Comparison of ENCODE assay signal across 8 cellular contexts in genomic region chr2:100292022-100292580, GRCh38. TPM values are rescaled to one million over a fixed set of nuclear protein-coding genes. Genes with fewer than 3 reads are reported as not detected.
DNase-seq lines count a peak whose midpoint lies in the region; ATAC-seq, FAIRE-seq and TF ChIP-seq lines count a peak whose summit lies in the region.

No MANE protein-coding gene starts in this region.

- peak; percentile 65 for ATAC-seq in left ventricle myocardium superior
- ATAC-seq in GM21786 (IDR thresholded peaks at IDR 0.05; ENCODE audit: unreplicated experiment), result no peak

- peak overlapping the region; percentile 13 for H3K4me3 ChIP-seq in NB4 (ENCODE audit: low read depth, low read length)

- TF ChIP-seq CTCF in NB4 (IDR thresholded peaks at IDR 0.05; ENCODE audit: low read depth, low read length), result peak; percentile 10

- FAIRE-seq in GM19239 (lab: Jason Lieb, UNC), result no peak

- peak; percentile 98 for DNase-seq in DMS53 (lab: John Stamatoyannopoulos, UW)
- DNase-seq in NB4 (ENCODE audit: low read depth), result peak; percentile 99
- DNase-seq in activated CD8-positive, alpha-beta memory T cell treated with anti-CD3 and anti-CD28 coated beads, Interleukin-2, amount 50 U/mL, for 48 hours, result peak; percentile 60
- DNase-seq in left ventricle myocardium superior, result no peak
- DNase-seq in stimulated activated CD4-positive, alpha-beta T cell treated with anti-CD3 and anti-CD28 coated beads, TNF-alpha, amount 100 ng/mL, for 48 hours (ENCODE audit: low read depth in 3 of 3), result peak in 2 of 3 donors; percentile 10 to 52
- DNase-seq in GM19239 (ENCODE audit: insufficient read length, low spot score), result no peak
- DNase-seq in globus pallidus (ENCODE audit: low spot score), result no peak

- TF ChIP-seq POLR2A in NB4 (IDR thresholded peaks at IDR 0.05; ENCODE audit: extremely low read depth, insufficient read length), result no peak

- intact Hi-C loops in left ventricle myocardium superior (cut with micrococcal nuclease), result no loop called here

RNA-seq across cellular contexts. Expression of gene LONRF2, which starts 30.2 kb away (rescaled TPM):
- total RNA-seq in left ventricle myocardium superior, result 17.5 TPM

Comparison
In these comparisons a context has a peak if more than half of its experiments do, and no peak if none do; other contexts are left out.
1. DNase-seq: peak in DMS53 (single experiment), NB4 (single experiment), activated CD8-positive, alpha-beta memory T cell treated with anti-CD3 and anti-CD28 coated beads, Interleukin-2, amount 50 U/mL, for 48 hours (single experiment) and stimulated activated CD4-positive, alpha-beta T cell treated with anti-CD3 and anti-CD28 coated beads, TNF-alpha, amount 100 ng/mL, for 48 hours (2 of 3); none in left ventricle myocardium superior (single experiment), GM19239 (single experiment) and globus pallidus (single experiment).